Comparison of ENCODE assay signal across 1 cellular context in the genomic region with DNA sequence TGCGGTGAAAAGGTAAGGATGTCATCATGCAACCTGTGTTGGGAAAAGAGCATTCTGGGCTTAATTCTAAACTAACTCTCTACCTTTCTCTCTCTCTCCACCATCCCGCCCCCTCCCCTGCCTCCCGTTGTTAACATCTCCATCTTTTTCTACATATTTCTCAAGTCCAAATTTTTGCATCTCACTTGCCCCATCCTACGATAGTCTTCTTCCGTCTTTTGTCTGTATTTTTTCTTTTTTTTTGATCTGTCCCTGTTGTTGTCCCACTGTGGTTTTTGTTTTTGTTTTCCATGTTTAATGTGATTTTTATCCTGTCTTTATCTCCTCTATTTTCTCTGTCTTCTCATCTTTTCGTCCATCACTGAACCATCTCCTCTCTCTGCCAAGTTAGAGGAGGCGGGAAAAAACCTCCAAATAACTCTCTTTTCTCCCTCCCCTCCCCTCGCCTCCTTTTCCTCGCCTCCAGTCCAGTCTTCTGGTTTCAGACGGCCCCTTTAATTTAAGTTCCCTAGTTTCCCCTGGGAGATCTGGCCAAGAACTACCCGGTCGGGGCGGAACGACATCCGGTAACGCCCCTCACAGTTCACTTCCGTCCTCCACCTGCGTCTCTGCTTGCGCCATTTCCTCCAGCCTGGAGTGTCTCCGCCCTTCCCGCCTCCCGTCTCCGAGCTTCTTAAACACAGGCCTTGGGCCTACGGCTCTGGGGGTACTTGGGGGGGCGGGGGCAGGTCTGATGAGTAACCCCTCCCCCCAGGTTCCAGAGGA.
TF ChIP-seq lines count a peak whose summit lies in the region.

A gene with protein sequence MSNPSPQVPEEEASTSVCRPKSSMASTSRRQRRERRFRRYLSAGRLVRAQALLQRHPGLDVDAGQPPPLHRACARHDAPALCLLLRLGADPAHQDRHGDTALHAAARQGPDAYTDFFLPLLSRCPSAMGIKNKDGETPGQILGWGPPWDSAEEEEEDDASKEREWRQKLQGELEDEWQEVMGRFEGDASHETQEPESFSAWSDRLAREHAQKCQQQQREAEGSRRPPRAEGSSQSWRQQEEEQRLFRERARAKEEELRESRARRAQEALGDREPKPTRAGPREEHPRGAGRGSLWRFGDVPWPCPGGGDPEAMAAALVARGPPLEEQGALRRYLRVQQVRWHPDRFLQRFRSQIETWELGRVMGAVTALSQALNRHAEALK (plus strand): TSS at position 647 of the 765 bp plus-strand sequence. CDS start 87 bp downstream, at position 734.

TF ChIP-seq in GM12878, 131 proteins besides CTCF, POLR2A, EP300 and RAD21 (continued from another document and continues in another):
- TF ChIP-seq MAX (IDR thresholded peaks at IDR 0.05; ENCODE audit: low read depth, low read length), result 0 out of 2 replicates have a peak, but pooled peaks have one; percentile 33
- no peak for TF ChIP-seq TCF7 (IDR thresholded peaks at IDR 0.05; ENCODE audit: borderline replicate concordance)
- TF ChIP-seq TAF1 (IDR thresholded peaks at IDR 0.05; ENCODE audit: borderline replicate concordance, low read depth, low read length), result 0 out of 2 replicates have a peak, but pooled peaks have one; percentile 63
- peak; percentile 69; the same call in 1 of the 2 replicates for TF ChIP-seq YBX1 (IDR thresholded peaks at IDR 0.05)
- TF ChIP-seq CREB1 (IDR thresholded peaks at IDR 0.05; ENCODE audit: low read depth), result peak; percentile 96
- peak; percentile 96 for TF ChIP-seq MEF2B (IDR thresholded peaks at IDR 0.05; ENCODE audit: partially characterized antibody, poor library complexity, severe bottlenecking)
- TF ChIP-seq CBX3 (IDR thresholded peaks at IDR 0.05; ENCODE audit: borderline replicate concordance, low read depth), result no peak
- TF ChIP-seq BCLAF1 (IDR thresholded peaks at IDR 0.05), result no peak
- peak; percentile 82 for TF ChIP-seq RB1 (IDR thresholded peaks at IDR 0.05; ENCODE audit: borderline replicate concordance)
- peak; percentile 96 for TF ChIP-seq SIX5 (IDR thresholded peaks at IDR 0.05; ENCODE audit: low read depth, low read length, severe bottlenecking)
- TF ChIP-seq, protein P1, sequence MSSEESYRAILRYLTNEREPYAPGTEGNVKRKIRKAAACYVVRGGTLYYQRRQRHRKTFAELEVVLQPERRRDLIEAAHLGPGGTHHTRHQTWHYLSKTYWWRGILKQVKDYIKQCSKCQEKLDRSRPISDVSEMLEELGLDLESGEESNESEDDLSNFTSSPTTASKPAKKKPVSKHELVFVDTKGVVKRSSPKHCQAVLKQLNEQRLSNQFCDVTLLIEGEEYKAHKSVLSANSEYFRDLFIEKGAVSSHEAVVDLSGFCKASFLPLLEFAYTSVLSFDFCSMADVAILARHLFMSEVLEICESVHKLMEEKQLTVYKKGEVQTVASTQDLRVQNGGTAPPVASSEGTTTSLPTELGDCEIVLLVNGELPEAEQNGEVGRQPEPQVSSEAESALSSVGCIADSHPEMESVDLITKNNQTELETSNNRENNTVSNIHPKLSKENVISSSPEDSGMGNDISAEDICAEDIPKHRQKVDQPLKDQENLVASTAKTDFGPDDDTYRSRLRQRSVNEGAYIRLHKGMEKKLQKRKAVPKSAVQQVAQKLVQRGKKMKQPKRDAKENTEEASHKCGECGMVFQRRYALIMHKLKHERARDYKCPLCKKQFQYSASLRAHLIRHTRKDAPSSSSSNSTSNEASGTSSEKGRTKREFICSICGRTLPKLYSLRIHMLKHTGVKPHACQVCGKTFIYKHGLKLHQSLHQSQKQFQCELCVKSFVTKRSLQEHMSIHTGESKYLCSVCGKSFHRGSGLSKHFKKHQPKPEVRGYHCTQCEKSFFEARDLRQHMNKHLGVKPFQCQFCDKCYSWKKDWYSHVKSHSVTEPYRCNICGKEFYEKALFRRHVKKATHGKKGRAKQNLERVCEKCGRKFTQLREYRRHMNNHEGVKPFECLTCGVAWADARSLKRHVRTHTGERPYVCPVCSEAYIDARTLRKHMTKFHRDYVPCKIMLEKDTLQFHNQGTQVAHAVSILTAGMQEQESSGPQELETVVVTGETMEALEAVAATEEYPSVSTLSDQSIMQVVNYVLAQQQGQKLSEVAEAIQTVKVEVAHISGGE (CRISPR knock-in tag; IDR thresholded peaks at IDR 0.05), result peak; percentile 87
- TF ChIP-seq ZBTB4 (CRISPR knock-in tag; IDR thresholded peaks at IDR 0.05), result no peak
- peak in 1 of 2 experiments; percentile 81; a peak in 2 of 4 replicates for TF ChIP-seq SRF (IDR thresholded peaks at IDR 0.05; ENCODE audit: low read depth in 2 of 2, low read length in 2 of 2)
- TF ChIP-seq SMC3 (IDR thresholded peaks at IDR 0.05; ENCODE audit: borderline replicate concordance, low read length), result 0 out of 2 replicates have a peak, but pooled peaks have one; percentile 29
- no peak for TF ChIP-seq ZZZ3 (IDR thresholded peaks at IDR 0.05; ENCODE audit: control insufficient read depth, insufficient read length, low read depth)
- peak; percentile 73 for TF ChIP-seq PKNOX1 (IDR thresholded peaks at IDR 0.05)
- peak; percentile 30; the same call in 1 of the 2 replicates for TF ChIP-seq STAT1 (conservative IDR thresholded peaks at IDR 0.05)
- peak; percentile 62 for TF ChIP-seq RUNX3 (IDR thresholded peaks at IDR 0.05; ENCODE audit: low read length)
- no peak; the same call in 1 of the 2 replicates for TF ChIP-seq MLLT1 (IDR thresholded peaks at IDR 0.05)
- TF ChIP-seq ELK1 (IDR thresholded peaks at IDR 0.05; ENCODE audit: low read depth, low read length), result peak; percentile 82
- no peak for TF ChIP-seq HDAC2 (IDR thresholded peaks at IDR 0.05)
- TF ChIP-seq NFIC (IDR thresholded peaks at IDR 0.05; ENCODE audit: low read depth, low read length), result peak; percentile 13; the same call in 1 of the 2 replicates
- no peak for TF ChIP-seq KAT2A (conservative IDR thresholded peaks at IDR 0.05; ENCODE audit: control insufficient read depth, low read depth, low read length)
- peak in 1 of 2 experiments; percentile 45; a peak in 2 of 4 replicates for TF ChIP-seq IKZF2 (IDR thresholded peaks at IDR 0.05)
- TF ChIP-seq MTA2 (IDR thresholded peaks at IDR 0.05; ENCODE audit: low read depth), result 0 out of 2 replicates have a peak, but pooled peaks have one; percentile 35
- TF ChIP-seq, protein P2, sequence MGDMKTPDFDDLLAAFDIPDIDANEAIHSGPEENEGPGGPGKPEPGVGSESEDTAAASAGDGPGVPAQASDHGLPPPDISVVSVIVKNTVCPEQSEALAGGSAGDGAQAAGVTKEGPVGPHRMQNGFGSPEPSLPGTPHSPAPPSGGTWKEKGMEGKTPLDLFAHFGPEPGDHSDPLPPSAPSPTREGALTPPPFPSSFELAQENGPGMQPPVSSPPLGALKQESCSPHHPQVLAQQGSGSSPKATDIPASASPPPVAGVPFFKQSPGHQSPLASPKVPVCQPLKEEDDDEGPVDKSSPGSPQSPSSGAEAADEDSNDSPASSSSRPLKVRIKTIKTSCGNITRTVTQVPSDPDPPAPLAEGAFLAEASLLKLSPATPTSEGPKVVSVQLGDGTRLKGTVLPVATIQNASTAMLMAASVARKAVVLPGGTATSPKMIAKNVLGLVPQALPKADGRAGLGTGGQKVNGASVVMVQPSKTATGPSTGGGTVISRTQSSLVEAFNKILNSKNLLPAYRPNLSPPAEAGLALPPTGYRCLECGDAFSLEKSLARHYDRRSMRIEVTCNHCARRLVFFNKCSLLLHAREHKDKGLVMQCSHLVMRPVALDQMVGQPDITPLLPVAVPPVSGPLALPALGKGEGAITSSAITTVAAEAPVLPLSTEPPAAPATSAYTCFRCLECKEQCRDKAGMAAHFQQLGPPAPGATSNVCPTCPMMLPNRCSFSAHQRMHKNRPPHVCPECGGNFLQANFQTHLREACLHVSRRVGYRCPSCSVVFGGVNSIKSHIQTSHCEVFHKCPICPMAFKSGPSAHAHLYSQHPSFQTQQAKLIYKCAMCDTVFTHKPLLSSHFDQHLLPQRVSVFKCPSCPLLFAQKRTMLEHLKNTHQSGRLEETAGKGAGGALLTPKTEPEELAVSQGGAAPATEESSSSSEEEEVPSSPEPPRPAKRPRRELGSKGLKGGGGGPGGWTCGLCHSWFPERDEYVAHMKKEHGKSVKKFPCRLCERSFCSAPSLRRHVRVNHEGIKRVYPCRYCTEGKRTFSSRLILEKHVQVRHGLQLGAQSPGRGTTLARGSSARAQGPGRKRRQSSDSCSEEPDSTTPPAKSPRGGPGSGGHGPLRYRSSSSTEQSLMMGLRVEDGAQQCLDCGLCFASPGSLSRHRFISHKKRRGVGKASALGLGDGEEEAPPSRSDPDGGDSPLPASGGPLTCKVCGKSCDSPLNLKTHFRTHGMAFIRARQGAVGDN (IDR thresholded peaks at IDR 0.05), result no peak
- TF ChIP-seq LARP7 (IDR thresholded peaks at IDR 0.05), result no peak
- 0 out of 2 replicates have a peak, but pooled peaks have one; percentile 53 for TF ChIP-seq MXI1 (IDR thresholded peaks at IDR 0.05; ENCODE audit: low read depth, low read length)
- no peak for TF ChIP-seq FOS (IDR thresholded peaks at IDR 0.05; ENCODE audit: borderline replicate concordance, extremely low read depth, insufficient read length)
- TF ChIP-seq EGR1 (IDR thresholded peaks at IDR 0.05; ENCODE audit: borderline replicate concordance in 1 of 2, low read depth in 2 of 2, low read length in 2 of 2), result 0 out of 3 replicates have a peak, but pooled peaks of 1 of the 2 experiments have one; percentile 25
- no peak for TF ChIP-seq RAD51 (IDR thresholded peaks at IDR 0.05)
